Comparison of ENCODE assay signal across 16 cellular contexts in genomic region chr11:61731211-61731955, GRCh38. TPM values are rescaled to one million over a fixed set of nuclear protein-coding genes. Genes with fewer than 3 reads are reported as not detected.
DNase-seq lines count a peak whose midpoint lies in the region; ATAC-seq and TF ChIP-seq lines count a peak whose summit lies in the region.
"Had no signal": no experiment of that assay in that cellular context is flagged by ENCODE, and none has a peak within 500 bp of the region (broad histone marks: within the 10 kb centered on the region; RNA-seq: fewer than 3 reads in every experiment).

No MANE protein-coding gene starts in this region.

- H3K4me1 ChIP-seq in PC-9 (replicated peaks; ENCODE audit: insufficient read depth) (peaks cover 51% of the 10 kb centered on the region), sigmoid colon (peaks cover 0 to 24% (median 22%) of the 10 kb centered on the region in 4 donors), A673 (ENCODE audit: insufficient read depth, low read length, poor library complexity, severe bottlenecking) (no peaks in the 10 kb centered on the region)

- H3K9me3 ChIP-seq in PC-9 (ENCODE audit: insufficient read depth, low read depth) (no peaks in the 10 kb centered on the region), sigmoid colon (no peaks in the 10 kb centered on the region), A673 (ENCODE audit: low read depth, low read length, poor library complexity, severe bottlenecking) (no peaks in the 10 kb centered on the region)
- H3K9me3 ChIP-seq: MG63, SJCRH30 had no signal

- no peaks in the 10 kb centered on the region for H3K9me2 ChIP-seq in PC-9 (ENCODE audit: insufficient read depth)

- H3K9me3 Mint-ChIP-seq in dendritic cell treated with granulocyte-macrophage colony-stimulating factor and Interleukin-4, amounts not matched to agents 40 ng/mL and 50 ng/mL, for 4 days = no peaks in the 10 kb centered on the region

- no peaks in the 10 kb centered on the region for H3K27me3 ChIP-seq in PC-9 (ENCODE audit: insufficient read depth, low read depth)
- H3K27me3 ChIP-seq in sigmoid colon = no peaks in the 10 kb centered on the region
- no peaks in the 10 kb centered on the region for H3K27me3 ChIP-seq in A673 (replicated peaks; ENCODE audit: insufficient read depth, low read depth, low read length, poor library complexity)
- H3K27me3 ChIP-seq: MG63, SJCRH30 had no signal

- intact Hi-C loops in PC-9 (cut with micrococcal nuclease; ENCODE audit: unreplicated experiment) = loop anchor here (2.0 to 5.0 kb wide), 3 partner anchors 43 to 244 kb away; no protein-coding TSS in a partner anchor
- intact Hi-C loops in dendritic cell treated with granulocyte-macrophage colony-stimulating factor and Interleukin-4, amounts not matched to agents 40 ng/mL and 50 ng/mL, for 4 days (cut with micrococcal nuclease) = loop anchor here (5.0 kb wide), 2 partner anchors 34 to 49 kb away; partner anchors contain the start of gene DAGLA
- intact Hi-C loops in sigmoid colon (cut with DNase I) = no loop called here
- intact Hi-C loops in A673 (cut with micrococcal nuclease; ENCODE audit: unreplicated experiment) = loop anchor here (10.0 kb wide), 2 partner anchors 257 to 287 kb away; no protein-coding TSS in a partner anchor

- H3K79me2 ChIP-seq in PC-9 (ENCODE audit: low read depth) = no peaks in the 10 kb centered on the region

- WGBS in sigmoid colon, 2 donors = 90 to 91% methylated on average over 19 of the region's 19 CpGs

- no peak overlapping the region for H3K27ac ChIP-seq in PC-9
- H3K27ac ChIP-seq in sigmoid colon = peak overlapping the region; percentile 49 to 74 (median 69)
- H3K27ac ChIP-seq in A673 (ENCODE audit: low read depth, low read length, poor library complexity, severe bottlenecking) = no peak overlapping the region
- H3K27ac ChIP-seq: SJCRH30 had no signal

- CTCF ChIA-PET in PC-9 (lab: Charles Lee) = no interaction called here
- CTCF ChIA-PET in A673 (lab: Charles Lee) = no interaction called here

- no peak overlapping the region for H3K4me3 ChIP-seq in PC-9
- H3K4me3 ChIP-seq in sigmoid colon = no peak overlapping the region
- H3K4me3 ChIP-seq in A673 (ENCODE audit: low read depth, low read length, poor library complexity, severe bottlenecking) = no peak overlapping the region
- H3K4me3 ChIP-seq: MG63, SJCRH30 had no signal

- no peaks in the 10 kb centered on the region for H4K20me1 ChIP-seq in PC-9 (ENCODE audit: insufficient read depth)

- peaks cover 25% of the 10 kb centered on the region for H3F3A ChIP-seq in PC-9 (ENCODE audit: insufficient read depth, low read depth)

- DNase-seq in PC-9 (no peak), sigmoid colon (no peak), A673 (ENCODE audit: low spot score) (no peak), SW 1271 (lab: John Stamatoyannopoulos, UW) (no peak)
- DNase-seq: AML-193, DMS79, Karpas-422, MG63, NCI-H146, NCI-H2029 treated with DMSO at 0.1 percent for 48 hours, NCI-H2171, NCI-H526, SJCRH30 had no signal

- no peak overlapping the region for H3K4me3 Mint-ChIP-seq in dendritic cell treated with granulocyte-macrophage colony-stimulating factor and Interleukin-4, amounts not matched to agents 40 ng/mL and 50 ng/mL, for 4 days

- no peak overlapping the region for H2AFZ ChIP-seq in PC-9

- H3K4me1 Mint-ChIP-seq in dendritic cell treated with granulocyte-macrophage colony-stimulating factor and Interleukin-4, amounts not matched to agents 40 ng/mL and 50 ng/mL, for 4 days (ENCODE audit: low read depth) = peaks cover 42% of the 10 kb centered on the region

- TF ChIP-seq POLR2A in sigmoid colon (IDR thresholded peaks at IDR 0.05) = no peak

- TF ChIP-seq CTCF in PC-9 (conservative IDR thresholded peaks at IDR 0.05) (no peak), sigmoid colon (IDR thresholded peaks at IDR 0.05) (no peak), A673 (conservative IDR thresholded peaks at IDR 0.05; ENCODE audit: low read depth, low read length) (no peak)

- POLR2A ChIA-PET in PC-9 (lab: Charles Lee; ENCODE audit: unreplicated experiment) = no interaction called here
- POLR2A ChIA-PET in A673 (lab: Charles Lee; ENCODE audit: low non-redundant PET) = no interaction called here

- ATAC-seq in GM21576 (IDR thresholded peaks at IDR 0.05; ENCODE audit: unreplicated experiment) (no peak), HG02588 (IDR thresholded peaks at IDR 0.05; ENCODE audit: unreplicated experiment) (no peak)

- H3K36me3 ChIP-seq in PC-9 (ENCODE audit: low read depth) (no peaks in the 10 kb centered on the region), sigmoid colon (peaks cover 0 to 35% (median 10%) of the 10 kb centered on the region in 4 donors), A673 (ENCODE audit: insufficient read depth, low read length, poor library complexity, severe bottlenecking) (peaks cover 25% of the 10 kb centered on the region)
- H3K36me3 ChIP-seq: MG63, SJCRH30 had no signal

- peak overlapping the region; percentile 15 for H3K4me2 ChIP-seq in PC-9

- H3K27me3 Mint-ChIP-seq in dendritic cell treated with granulocyte-macrophage colony-stimulating factor and Interleukin-4, amounts not matched to agents 40 ng/mL and 50 ng/mL, for 4 days = no peaks in the 10 kb centered on the region

- peaks cover 100% of the 10 kb centered on the region for H3K36me3 Mint-ChIP-seq in dendritic cell treated with granulocyte-macrophage colony-stimulating factor and Interleukin-4, amounts not matched to agents 40 ng/mL and 50 ng/mL, for 4 days (ENCODE audit: low read depth)

- H3K27ac Mint-ChIP-seq in dendritic cell treated with granulocyte-macrophage colony-stimulating factor and Interleukin-4, amounts not matched to agents 40 ng/mL and 50 ng/mL, for 4 days = peak overlapping the region; percentile 81

- TF ChIP-seq EP300 in sigmoid colon (IDR thresholded peaks at IDR 0.05) = no peak

- BruUV-seq in PC-9 (replicated peaks; lab: Mats Ljungman, UMichigan) (no TSS peak), A673 (replicated peaks; lab: Mats Ljungman, UMichigan) (no TSS peak)

RNA-seq across cellular contexts. Expression of gene MYRF, which starts 21.1 kb away (rescaled TPM):
- total RNA-seq in PC-9 (2021) (15.3 and 16.3 TPM in 2 replicates), sigmoid colon (under 1 TPM; under 0.01 to 0.83 (median 0.60) TPM), A673 (2021) (11.2 and 14.6 TPM in 2 replicates)
- 1 to 10 TPM in 2 of 3 donors, under 1 TPM in 1; 0.46 to 6.4 (median 1.8) TPM for polyA plus RNA-seq in sigmoid colon

RNA-seq across cellular contexts. Expression of gene DAGLA, which starts 51.2 kb away (rescaled TPM):
- total RNA-seq in PC-9 (2021) = 8.3 and 10.1 TPM in 2 replicates
- total RNA-seq in sigmoid colon = 1 to 10 TPM; 1.8 to 4.2 (median 2.0) TPM
- 1 to 10 TPM; 1.8 to 6.2 (median 2.4) TPM for polyA plus RNA-seq in sigmoid colon
- 10.9 and 11.0 TPM in 2 replicates for total RNA-seq in A673 (2021)

Comparison
In these comparisons a context has a peak if more than half of its experiments do, and no peak if none do; other contexts are left out.
1. H3K27ac ChIP-seq: peak in sigmoid colon (4 of 4); none in PC-9 (single experiment) and A673 (single experiment).